ENCODE assay signal across 21 cellular contexts in the genomic region with DNA sequence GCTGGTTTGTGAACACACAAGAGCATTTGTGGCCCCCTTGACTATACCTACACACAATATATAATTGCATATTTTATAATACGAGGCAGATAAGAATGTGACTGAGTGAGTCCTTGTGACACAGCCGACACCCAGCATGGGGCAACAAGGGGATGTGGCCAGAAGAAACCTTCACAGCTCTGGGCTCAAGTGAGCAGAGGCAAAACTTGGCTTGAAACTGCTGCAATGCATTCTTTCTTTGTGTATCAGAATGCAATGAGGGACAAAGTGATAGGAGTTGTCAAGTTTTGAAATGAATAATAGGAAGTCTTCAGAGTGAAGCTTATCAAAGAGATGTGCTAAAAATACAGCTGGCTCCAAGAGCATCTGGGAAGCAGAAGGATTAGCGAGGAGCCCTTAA.
"Had no signal": no experiment of that assay in that cellular context is flagged by ENCODE, and none has a peak within 500 bp of the region (broad histone marks: within the 10 kb centered on the region; RNA-seq: fewer than 3 reads in every experiment).

No MANE protein-coding gene starts in this region.

- H3K9me3 ChIP-seq: colonic mucosa, lower lobe of right lung, prostate gland, sigmoid colon, upper lobe of left lung, uterus had no signal

- ATAC-seq: left lobe of liver; lower lobe of right lung; natural killer cell treated with Interleukin-12 subunit alpha and Interleukin-12 subunit beta and Interleukin-15 and Interleukin-18, amount 100 ng/mL, for 72 hours had no signal

- H3K4me3 ChIP-seq: colonic mucosa, lower lobe of right lung, prostate gland, sigmoid colon, upper lobe of left lung, uterus had no signal

- H3K4me1 ChIP-seq: colonic mucosa, lower lobe of right lung, parathyroid adenoma, prostate gland, sigmoid colon, upper lobe of left lung, uterus had no signal

- H3K27me3 ChIP-seq: colonic mucosa, sigmoid colon, upper lobe of left lung, uterus had no signal

- H3K79me2 ChIP-seq: parathyroid adenoma had no signal

- FAIRE-seq: endothelial cell of umbilical vein, islet of Langerhans, small intestine had no signal

- H2AFZ ChIP-seq: parathyroid adenoma had no signal

- H3K36me3 ChIP-seq: colonic mucosa, lower lobe of right lung, prostate gland, sigmoid colon, upper lobe of left lung, uterus had no signal

- H3K27ac ChIP-seq: colonic mucosa, lower lobe of right lung, parathyroid adenoma, prostate gland, sigmoid colon, upper lobe of left lung, uterus had no signal

- DNase-seq: colonic mucosa; dermis blood vessel endothelial cell; erythroblast; foreskin melanocyte; head of caudate nucleus; hypothalamus; kidney glomerular epithelial cell; lower lobe of right lung; midbrain; sigmoid colon; small intestine; stimulated activated CD4-positive, alpha-beta T cell treated with anti-CD3 and anti-CD28 coated beads, Interleukin-2, amount 100 ng/mL, for 48 hours; stimulated activated naive CD4-positive, alpha-beta T cell treated with Interleukin-2 at 50 U/mL for 16 hours; upper lobe of left lung; uterus had no signal

- H3K9ac ChIP-seq: parathyroid adenoma had no signal
